ENCODE assay signal across 1 cellular context in the genomic region with DNA sequence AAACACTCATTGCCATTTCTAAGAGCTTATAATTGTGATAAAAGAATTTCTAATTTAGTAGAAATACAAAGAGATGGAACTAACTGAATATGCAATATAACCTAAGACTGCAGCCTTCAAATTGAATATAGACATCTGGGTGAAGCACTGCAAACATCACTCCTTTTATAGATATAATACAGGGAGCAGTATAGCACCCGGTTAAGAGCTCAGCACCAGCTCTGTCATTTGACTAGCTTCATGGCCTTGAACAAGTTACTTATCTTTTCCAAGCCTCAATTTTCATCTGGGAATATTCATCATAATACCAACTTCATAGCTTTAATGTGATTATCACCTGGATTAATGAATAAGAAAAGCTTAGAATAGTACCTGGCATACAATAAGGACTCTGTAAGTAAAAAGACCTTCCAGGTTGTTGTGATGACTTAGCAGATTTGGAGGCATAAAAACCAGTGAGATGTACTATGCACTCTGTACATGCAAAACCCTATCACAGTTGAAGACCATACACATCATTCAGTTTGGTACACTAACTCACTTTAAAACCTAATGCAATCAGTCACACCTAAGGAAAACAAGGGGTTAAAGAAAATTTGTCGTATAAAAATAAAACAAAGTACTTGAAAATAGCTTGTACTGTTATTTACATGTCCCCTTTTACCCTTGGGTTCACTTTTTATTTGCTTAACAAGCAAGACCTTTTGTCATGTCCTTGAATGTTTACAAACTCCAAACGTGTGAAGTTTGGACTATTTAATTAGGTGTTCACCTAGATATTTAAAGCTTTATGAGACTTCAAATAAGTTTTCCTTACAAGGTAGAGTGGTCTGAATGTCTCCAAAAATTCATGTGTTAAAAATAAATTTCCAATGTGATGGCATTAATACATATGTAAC.
A peak's percentile ranks its signal among the peaks of the same experiment; 100 is the strongest.
TF ChIP-seq lines count a peak whose summit lies in the region.

No MANE protein-coding gene starts in this region.

TF ChIP-seq in H1, 55 proteins besides CTCF, POLR2A, EP300 and RAD21:
- peak; percentile 30; the same call in 1 of the 2 replicates for TF ChIP-seq MAFK (IDR thresholded peaks at IDR 0.05; ENCODE audit: low read depth, low read length)
- no peak for TF ChIP-seq SIRT6 (IDR thresholded peaks at IDR 0.05; ENCODE audit: low read length)
